In genomic region chr13:110363009-110363408, GRCh38 we compare ENCODE assay signal across 10 cellular contexts. TPM values are rescaled to one million over a fixed set of nuclear protein-coding genes. Genes with fewer than 3 reads are reported as not detected.
DNase-seq lines count a peak whose midpoint lies in the region; TF ChIP-seq lines count a peak whose summit lies in the region.
"Had no signal": no experiment of that assay in that cellular context is flagged by ENCODE, and none has a peak within 500 bp of the region (broad histone marks: within the 10 kb centered on the region; RNA-seq: fewer than 3 reads in every experiment).

No MANE protein-coding gene starts in this region.

- DNase-seq in H7 (peak; percentile 79), choroid plexus epithelial cell (ENCODE audit: low read depth) (peak; percentile 31), NCI-H1417 treated with DMSO at 0.1 percent for 48 hours (lab: John Stamatoyannopoulos, UW) (no peak), NCI-H1436 (lab: John Stamatoyannopoulos, UW) (no peak), dermis blood vessel endothelial cell (no peak)
- DNase-seq in effector CD8-positive, alpha-beta T cell (lab: John Stamatoyannopoulos, UW), result no peak
- DNase-seq: activated B cell treated with CpG ODN at 0.5 μM for 24 hours, ovary had no signal

- H3K4me1 ChIP-seq in ACC112 (ENCODE audit: control insufficient read depth, insufficient read depth, low read length, unreplicated experiment) (peaks cover 19% of the 10 kb centered on the region), muscle layer of duodenum (ENCODE audit: control insufficient read depth in 1 of 2, insufficient read depth in 2 of 2, low read length in 2 of 2) (peaks cover 0 to 17% of the 10 kb centered on the region in 2 donors)

- H3K27ac ChIP-seq in ACC112 (ENCODE audit: low read depth, low read length), result peak overlapping the region; percentile 91; the same call in 1 of the 2 replicates
- peak overlapping the region; percentile 76 for H3K27ac ChIP-seq in muscle layer of duodenum (ENCODE audit: low read length)
- H3K27ac ChIP-seq: ovary had no signal

- no peaks in the 10 kb centered on the region for H3K9me3 ChIP-seq in muscle layer of duodenum (ENCODE audit: control insufficient read depth in 1 of 2, low read length in 2 of 2)
- H3K9me3 ChIP-seq: ovary had no signal

- no peaks in the 10 kb centered on the region for H3K27me3 ChIP-seq in ACC112 (ENCODE audit: insufficient read depth, low read length)
- H3K27me3 ChIP-seq in H7 (ENCODE audit: control insufficient read depth, insufficient read depth, low read length), result no peaks in the 10 kb centered on the region
- H3K27me3 ChIP-seq in muscle layer of duodenum (ENCODE audit: low read depth, low read length), result no peaks in the 10 kb centered on the region
- H3K27me3 ChIP-seq: ovary had no signal

- H3K4me3 ChIP-seq in ACC112 (ENCODE audit: low read depth, low read length), result no peak overlapping the region
- H3K4me3 ChIP-seq in H7 (ENCODE audit: insufficient read depth, low read depth, low read length), result no peak overlapping the region
- no peak overlapping the region for H3K4me3 ChIP-seq in choroid plexus epithelial cell (ENCODE audit: low read depth, low read length)
- H3K4me3 ChIP-seq in muscle layer of duodenum (ENCODE audit: low read depth in 1 of 2, low read length in 2 of 2), result no peak overlapping the region
- H3K4me3 ChIP-seq: ovary had no signal

- no peak overlapping the region for H2AFZ ChIP-seq in ACC112 (ENCODE audit: low read length, unreplicated experiment)

- H3K79me2 ChIP-seq in ACC112 (ENCODE audit: control insufficient read depth, insufficient read depth, low read length, unreplicated experiment), result no peaks in the 10 kb centered on the region

- TF ChIP-seq CTCF in choroid plexus epithelial cell (conservative IDR thresholded peaks at IDR 0.05; ENCODE audit: low read depth, low read length), result peak; percentile 44

- H3K36me3 ChIP-seq in ACC112 (ENCODE audit: insufficient read depth, low read length), result 0 out of 2 replicates have a peak, but pooled peaks cover 10% of the 10 kb centered on the region
- H3K36me3 ChIP-seq in H7 (replicated peaks; ENCODE audit: control insufficient read depth, insufficient read depth, low read length), result peaks cover 3% of the 10 kb centered on the region
- H3K36me3 ChIP-seq in muscle layer of duodenum (ENCODE audit: control insufficient read depth in 1 of 2, insufficient read depth in 2 of 2, low read length in 2 of 2), result peaks cover 0 to 10% of the 10 kb centered on the region in 2 donors
- H3K36me3 ChIP-seq: ovary had no signal

RNA-seq across cellular contexts. Expression of gene COL4A2, which starts 55.9 kb away (rescaled TPM):
- 166 and 168 TPM in 2 replicates for total RNA-seq in H7 (2014; rRNA removed; shearing (Covaris generic))
- total RNA-seq in dermis blood vessel endothelial cell, result 1,112 and 1,320 TPM in 2 replicates
- total RNA-seq: activated B cell treated with CpG ODN at 0.5 μM for 24 hours had no signal

RNA-seq across cellular contexts. Expression of gene COL4A1, which starts 56.1 kb away (rescaled TPM):
- total RNA-seq in H7 (2014; rRNA removed; shearing (Covaris generic)), result 131 and 135 TPM in 2 replicates
- total RNA-seq in dermis blood vessel endothelial cell, result 1,485 and 1,882 TPM in 2 replicates
- total RNA-seq: activated B cell treated with CpG ODN at 0.5 μM for 24 hours had no signal

Comparison
In these comparisons a context has a peak if more than half of its experiments do, and no peak if none do; other contexts are left out.
1. DNase-seq: peak in H7 (single experiment) and choroid plexus epithelial cell (single experiment); none in effector CD8-positive, alpha-beta T cell (single experiment), NCI-H1417 treated with DMSO at 0.1 percent for 48 hours (single experiment), NCI-H1436 (single experiment) and dermis blood vessel endothelial cell (single experiment).
2. RNA of gene COL4A1, which starts 56.1 kb away (total RNA-seq): 1,485 to 1,882 TPM in dermis blood vessel endothelial cell; 131 to 135 TPM in H7; every median in the first group is over 10 times any median in the second.